Comparison of ENCODE assay signal across 31 cellular contexts in the genomic region with DNA sequence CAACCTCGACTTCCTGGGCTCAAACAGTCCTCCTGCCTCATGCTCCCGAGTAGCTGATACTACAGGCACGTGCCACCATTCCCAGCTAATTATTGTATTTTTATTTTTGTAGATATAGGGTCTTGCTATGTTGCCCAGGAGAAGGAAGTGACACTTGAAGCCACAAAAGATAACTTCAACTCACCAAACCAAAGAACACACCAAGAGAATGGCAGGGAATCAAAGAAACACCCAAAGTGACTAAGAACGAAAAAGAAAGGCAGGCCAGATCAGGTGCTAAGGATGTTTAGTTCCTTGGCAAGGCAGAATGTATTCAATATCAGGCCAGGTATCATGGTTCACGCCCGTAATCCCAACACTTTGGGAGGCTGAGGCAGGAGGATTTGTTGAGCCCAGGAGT. TPM values are rescaled to one million over a fixed set of nuclear protein-coding genes. Genes with fewer than 3 reads are reported as not detected.
DNase-seq lines count a peak whose midpoint lies in the region; ATAC-seq, FAIRE-seq and TF ChIP-seq lines count a peak whose summit lies in the region.
"Had no signal": no experiment of that assay in that cellular context is flagged by ENCODE, and none has a peak within 500 bp of the region (broad histone marks: within the 10 kb centered on the region; RNA-seq: fewer than 3 reads in every experiment).

No MANE protein-coding gene starts in this region.

- no TSS peak for BruUV-seq in K562 (replicated peaks; lab: Mats Ljungman, UMichigan)

- no peaks in the 10 kb centered on the region; a peak in 1 of 5 replicates for H3K27me3 ChIP-seq in K562 (ENCODE audit: control insufficient read depth in 2 of 2, insufficient read depth in 2 of 2, low read length in 2 of 2)
- no peaks in the 10 kb centered on the region for H3K27me3 ChIP-seq in dorsolateral prefrontal cortex
- H3K27me3 ChIP-seq: vagina had no signal

- H3K27ac Mint-ChIP-seq in activated T-cell treated with anti-CD3 and anti-CD28 coated beads, Interleukin-2, amount 50 U/mL, for 24 hours, result peak overlapping the region; percentile 13
- peak overlapping the region; percentile 69 for H3K27ac Mint-ChIP-seq in stimulated activated memory B cell treated with anti-CD40 and anti-IgM and Interleukin-4, amounts not matched to agents 10 μg/mL and 1 μg/mL and 100 μg/mL, for 72 hours
- no peak overlapping the region for H3K27ac Mint-ChIP-seq in nephron progenitor cell
- H3K27ac Mint-ChIP-seq in activated CD8-positive, alpha-beta T cell treated with anti-CD3 and anti-CD28 coated beads, Interleukin-2, amount 10 ng/mL, durations not matched to agents 7 days and 5 days, result no peak overlapping the region
- H3K27ac Mint-ChIP-seq: progenitor cell of endocrine pancreas had no signal

- 39% methylated on average over 6 of the region's 6 CpGs for WGBS in K562 (ENCODE audit: insufficient coverage, low coverage, missing lambda C conversion rate)

- TF ChIP-seq CTCF in K562 (IDR thresholded peaks at IDR 0.05 in 2 of 3, conservative IDR thresholded peaks at IDR 0.05 in 1 of 3; ENCODE audit: insufficient read depth in 2 of 3, low read depth in 1 of 3, low read length in 3 of 3) (no peak), nephron progenitor cell (IDR thresholded peaks at IDR 0.05) (no peak), dorsolateral prefrontal cortex (IDR thresholded peaks at IDR 0.05 in 54 of 56, conservative IDR thresholded peaks at IDR 0.05 in 2 of 56; ENCODE audit: low read depth in 1 of 56, partially characterized antibody in 56 of 56) (no peak)

- TF ChIP-seq POLR2A in K562 (conservative IDR thresholded peaks at IDR 0.05), result no peak

- no peak overlapping the region for H3K27ac ChIP-seq in K562 (ENCODE audit: extremely low read depth, low read depth, low read length)
- no peak overlapping the region for H3K27ac ChIP-seq in dorsolateral prefrontal cortex
- H3K27ac ChIP-seq: A549, lower lobe of right lung, thoracic aorta, vagina, VCaP had no signal

- no peaks in the 10 kb centered on the region for H3K9me1 ChIP-seq in K562 (ENCODE audit: control insufficient read depth, insufficient read depth, low read length)

- peaks cover 15 to 17% of the 10 kb centered on the region in 2 experiments; a peak in 4 of 5 replicates for H3K4me1 ChIP-seq in K562 (replicated peaks in 1 of 2; ENCODE audit: control insufficient read depth in 2 of 2, insufficient read depth in 2 of 2, low read length in 2 of 2)

- no peak overlapping the region for H3K4me3 Mint-ChIP-seq in activated T-cell treated with anti-CD3 and anti-CD28 coated beads, Interleukin-2, amount 50 U/mL, for 24 hours
- no peak overlapping the region for H3K4me3 Mint-ChIP-seq in stimulated activated memory B cell treated with anti-CD40 and anti-IgM and Interleukin-4, amounts not matched to agents 10 μg/mL and 1 μg/mL and 100 μg/mL, for 72 hours
- H3K4me3 Mint-ChIP-seq in nephron progenitor cell, result no peak overlapping the region
- no peak overlapping the region for H3K4me3 Mint-ChIP-seq in activated CD8-positive, alpha-beta T cell treated with anti-CD3 and anti-CD28 coated beads, Interleukin-2, amount 10 ng/mL, durations not matched to agents 7 days and 5 days

- no peak for ATAC-seq in K562
- no peak for ATAC-seq in stimulated activated memory B cell treated with anti-CD40 and anti-IgM and Interleukin-4, amounts not matched to agents 10 μg/mL and 1 μg/mL and 100 μg/mL, for 72 hours
- ATAC-seq in activated CD8-positive, alpha-beta T cell treated with anti-CD3 and anti-CD28 coated beads, Interleukin-2, amount 10 ng/mL, durations not matched to agents 7 days and 5 days, result no peak
- ATAC-seq: A549, HCT116, lower lobe of right lung, sciatic nerve had no signal

- H3K4me2 ChIP-seq in K562 (ENCODE audit: insufficient read depth, low read length), result no peak overlapping the region
- H3K4me2 ChIP-seq: A549 had no signal

- no peak overlapping the region for H3K9ac ChIP-seq in K562 (ENCODE audit: insufficient read depth in 1 of 2, low read depth in 2 of 2, low read length in 2 of 2)

- CTCF ChIA-PET in K562 (lab: Yijun Ruan, JAX; ENCODE audit: low intra/inter-chr PET ratio), result no interaction called here
- CTCF ChIA-PET in activated CD8-positive, alpha-beta T cell treated with anti-CD3 and anti-CD28 coated beads, Interleukin-2, amount 10 ng/mL, durations not matched to agents 7 days and 5 days (lab: Charles Lee), result interaction anchor here (1.2 to 1.7 kb wide), 2 partner anchors 9 to 19 kb away, joined by 3 to 4 read pairs; a partner anchor contains a TSS

- H4K20me1 ChIP-seq in K562 (replicated peaks; ENCODE audit: control insufficient read depth, insufficient read depth, low read length), result no peaks in the 10 kb centered on the region

- FAIRE-seq in GM19239 (lab: Jason Lieb, UNC) (peak; percentile 35), K562 (lab: Jason Lieb, UNC) (no peak)
- FAIRE-seq: A549, bronchial epithelial cell, colon, HTR-8/SVneo had no signal

- no peaks in the 10 kb centered on the region for H3K9me3 ChIP-seq in K562 (replicated peaks; ENCODE audit: control insufficient read depth, insufficient read depth, low read depth, low read length)
- H3K9me3 ChIP-seq: A549, lower lobe of right lung, thoracic aorta, vagina had no signal

- H3K27me3 Mint-ChIP-seq in activated T-cell treated with anti-CD3 and anti-CD28 coated beads, Interleukin-2, amount 50 U/mL, for 24 hours, result no peaks in the 10 kb centered on the region
- H3K27me3 Mint-ChIP-seq in stimulated activated memory B cell treated with anti-CD40 and anti-IgM and Interleukin-4, amounts not matched to agents 10 μg/mL and 1 μg/mL and 100 μg/mL, for 72 hours, result no peaks in the 10 kb centered on the region
- H3K27me3 Mint-ChIP-seq in nephron progenitor cell (ENCODE audit: low read depth, poor library complexity), result no peaks in the 10 kb centered on the region
- peaks cover 1% of the 10 kb centered on the region for H3K27me3 Mint-ChIP-seq in activated CD8-positive, alpha-beta T cell treated with anti-CD3 and anti-CD28 coated beads, Interleukin-2, amount 10 ng/mL, durations not matched to agents 7 days and 5 days (ENCODE audit: low read depth)
- H3K27me3 Mint-ChIP-seq: progenitor cell of endocrine pancreas had no signal

- intact Hi-C loops in K562 (cut with micrococcal nuclease), result no loop called here
- intact Hi-C loops in dorsolateral prefrontal cortex (cut with DNase I), result no loop called here

- no peaks in the 10 kb centered on the region for H3K9me3 Mint-ChIP-seq in activated T-cell treated with anti-CD3 and anti-CD28 coated beads, Interleukin-2, amount 50 U/mL, for 24 hours
- no peaks in the 10 kb centered on the region for H3K9me3 Mint-ChIP-seq in stimulated activated memory B cell treated with anti-CD40 and anti-IgM and Interleukin-4, amounts not matched to agents 10 μg/mL and 1 μg/mL and 100 μg/mL, for 72 hours
- peaks cover 7% of the 10 kb centered on the region for H3K9me3 Mint-ChIP-seq in nephron progenitor cell
- no peaks in the 10 kb centered on the region for H3K9me3 Mint-ChIP-seq in activated CD8-positive, alpha-beta T cell treated with anti-CD3 and anti-CD28 coated beads, Interleukin-2, amount 10 ng/mL, durations not matched to agents 7 days and 5 days (ENCODE audit: insufficient read depth)

- TF ChIP-seq RAD21 in K562 (CRISPR knock-in tag; conservative IDR thresholded peaks at IDR 0.05 in 1 of 2, IDR thresholded peaks at IDR 0.05 in 1 of 2), result no peak

- H3K4me3 ChIP-seq in K562 (no peak overlapping the region), dorsolateral prefrontal cortex (no peak overlapping the region)
- H3K4me3 ChIP-seq: A549, lower lobe of right lung, thoracic aorta, vagina had no signal

- in situ Hi-C loops in K562 (cut with MboI), result no loop called here

- POLR2A ChIA-PET in K562 (lab: Yijun Ruan, JAX), result no interaction called here
- POLR2A ChIA-PET in activated CD8-positive, alpha-beta T cell treated with anti-CD3 and anti-CD28 coated beads, Interleukin-2, amount 10 ng/mL, durations not matched to agents 7 days and 5 days (lab: Charles Lee), result interaction anchor here (1.4 kb wide), 1 partner anchor 27 kb away, joined by 4 read pairs; no protein-coding TSS in a partner anchor

- no peaks in the 10 kb centered on the region for H3K36me3 ChIP-seq in K562 (ENCODE audit: control insufficient read depth, insufficient read depth, low read length)
- H3K36me3 ChIP-seq: lower lobe of right lung, thoracic aorta, vagina had no signal

- H3K36me3 Mint-ChIP-seq in activated T-cell treated with anti-CD3 and anti-CD28 coated beads, Interleukin-2, amount 50 U/mL, for 24 hours (ENCODE audit: low read depth), result no peaks in the 10 kb centered on the region
- H3K36me3 Mint-ChIP-seq in stimulated activated memory B cell treated with anti-CD40 and anti-IgM and Interleukin-4, amounts not matched to agents 10 μg/mL and 1 μg/mL and 100 μg/mL, for 72 hours, result no peaks in the 10 kb centered on the region
- peaks cover 9% of the 10 kb centered on the region for H3K36me3 Mint-ChIP-seq in nephron progenitor cell (ENCODE audit: low read depth)
- H3K36me3 Mint-ChIP-seq in activated CD8-positive, alpha-beta T cell treated with anti-CD3 and anti-CD28 coated beads, Interleukin-2, amount 10 ng/mL, durations not matched to agents 7 days and 5 days (ENCODE audit: low read depth), result peaks cover 8% of the 10 kb centered on the region

- no peak overlapping the region for H2AFZ ChIP-seq in K562 (ENCODE audit: low read depth, low read length)

- no peak for DNase-seq in activated T-cell treated with anti-CD3 and anti-CD28 coated beads, Interleukin-2, amount 50 U/mL, for 24 hours
- DNase-seq in activated T-cell treated with anti-CD3 and anti-CD28 coated beads for 4 hours (no peak), GM19239 (ENCODE audit: insufficient read length, low spot score) (no peak), K562 (ENCODE audit: extremely low read depth in 1 of 4, low spot score in 3 of 4) (no peak), nephron progenitor cell (no peak), dorsolateral prefrontal cortex (no peak)
- no peak for DNase-seq in activated CD8-positive, alpha-beta T cell treated with anti-CD3 and anti-CD28 coated beads, Interleukin-2, amount 10 ng/mL, durations not matched to agents 7 days and 5 days
- DNase-seq: activated gamma-delta T cell; amygdala; effector memory CD4-positive, alpha-beta T cell; head of caudate nucleus; KBM-7; lower lobe of right lung; NCI-H1105 treated with DMSO at 0.1 percent for 48 hours; NCI-H2029; NCI-H524 treated with DMSO at 0.1 percent for 48 hours; NK-92 treated with Interleukin-12 subunit alpha and Interleukin-12 subunit beta, amount 100 ng/mL, for 24 hours; Right ventricle myocardium superior; stimulated activated CD4-positive, alpha-beta T cell treated with anti-CD3 and anti-CD28 coated beads, Interleukin-4, amount 100 ng/mL, for 4 hours; stimulated activated naive CD4-positive, alpha-beta T cell treated with Interleukin-2 at 50 U/mL for 16 hours had no signal

- H3K4me1 Mint-ChIP-seq in activated T-cell treated with anti-CD3 and anti-CD28 coated beads, Interleukin-2, amount 50 U/mL, for 24 hours (ENCODE audit: low read depth), result peaks cover 65% of the 10 kb centered on the region
- H3K4me1 Mint-ChIP-seq in stimulated activated memory B cell treated with anti-CD40 and anti-IgM and Interleukin-4, amounts not matched to agents 10 μg/mL and 1 μg/mL and 100 μg/mL, for 72 hours, result peaks cover 58% of the 10 kb centered on the region
- peaks cover 17% of the 10 kb centered on the region for H3K4me1 Mint-ChIP-seq in nephron progenitor cell
- peaks cover 81% of the 10 kb centered on the region for H3K4me1 Mint-ChIP-seq in activated CD8-positive, alpha-beta T cell treated with anti-CD3 and anti-CD28 coated beads, Interleukin-2, amount 10 ng/mL, durations not matched to agents 7 days and 5 days (ENCODE audit: low read depth)

- no peaks in the 10 kb centered on the region for H3K79me2 ChIP-seq in K562 (ENCODE audit: control insufficient read depth, insufficient read depth, low read length)

- TF ChIP-seq EP300 in K562 (IDR thresholded peaks at IDR 0.05; ENCODE audit: low read length), result no peak

RNA-seq across cellular contexts. Expression of a gene that starts 10.1 kb away (rescaled TPM):
- 112 and 252 TPM in 2 replicates for total RNA-seq in K562 (2011; cell fraction: chromatin; rRNA removed; ENCODE audit: low replicate concordance)
- 110 and 123 TPM in 2 replicates for total RNA-seq in K562 (2011; cell fraction: nucleolus; rRNA removed)
- total RNA-seq in K562 (2011; cell fraction: nucleoplasm; rRNA removed), result 98.7 and 108 TPM in 2 replicates
- total RNA-seq in K562 (2014; rRNA removed), result 6.4 and 9.2 TPM in 2 replicates
- 5.5 and 6.1 TPM in 2 replicates for total RNA-seq in K562 (2014; rRNA removed; fragmentation: Illumina TruSeq; extraction: Trizol)
- total RNA-seq in K562 (2015; rRNA removed; fragmentation: Illumina TruSeq; extraction: Trizol), result 7.4 and 7.8 TPM in 2 replicates
- 23.8 and 27.2 TPM in 2 replicates for total RNA-seq in K562 (2021)
- polyA plus RNA-seq in K562 (2011; rRNA removed), result 12.8 and 18.9 TPM in 2 replicates
- 8.0 and 10.3 TPM in 2 replicates for polyA plus RNA-seq in K562 (2011; cell fraction: cytosol; rRNA removed)
- polyA plus RNA-seq in K562 (2011; cell fraction: nucleus; rRNA removed), result 137 and 160 TPM in 2 replicates
- 20.9 and 33.9 TPM in 2 replicates for polyA plus RNA-seq in K562 (2012)
- 16.2 and 17.0 TPM in 2 replicates for polyA plus RNA-seq in K562 (2014; fragmentation: Illumina TruSeq; extraction: Trizol)
- 1 to 10 TPM in 1 of 2 experiments, under 1 TPM in 1; 0.80 to 1.1 TPM for polyA plus RNA-seq in K562 (2014; fragmentation: Nextera tagmentation; extraction: Ambion mirVana)
- 19.2 and 19.3 TPM in 2 replicates for polyA plus RNA-seq in K562 (2014; rRNA removed)
- polyA minus RNA-seq in K562 (2011; rRNA and poly(A)+ RNA removed), result 7.8 and 12.1 TPM in 2 replicates
- polyA minus RNA-seq in K562 (2011; cell fraction: cytosol; rRNA and poly(A)+ RNA removed), result 17.9 and 21.8 TPM in 2 replicates
- polyA minus RNA-seq in K562 (2011; cell fraction: nucleus; rRNA and poly(A)+ RNA removed), result 30.6 and 40.4 TPM in 2 replicates
- total RNA-seq in dorsolateral prefrontal cortex, result 100 to 1,000 TPM in 13 of 120 experiments, 10 to 100 TPM in 107; 45.9 to 150 (median 76.0) TPM
- total RNA-seq in activated CD8-positive, alpha-beta T cell treated with anti-CD3 and anti-CD28 coated beads, Interleukin-2, amount 10 ng/mL, durations not matched to agents 7 days and 5 days, result 10 to 100 TPM; 13.7 to 16.1 TPM

RNA-seq across cellular contexts. Expression of a gene that starts 25.6 kb away (rescaled TPM):
- 9.9 and 32.6 TPM in 2 replicates for total RNA-seq in K562 (2011; cell fraction: chromatin; rRNA removed; ENCODE audit: low replicate concordance)
- total RNA-seq in K562 (2011; cell fraction: nucleolus; rRNA removed), result 18.9 and 25.0 TPM in 2 replicates
- 17.7 and 18.0 TPM in 2 replicates for total RNA-seq in K562 (2011; cell fraction: nucleoplasm; rRNA removed)
- total RNA-seq in K562 (2014; rRNA removed), result 40.4 and 52.0 TPM in 2 replicates
- total RNA-seq in K562 (2014; rRNA removed; fragmentation: Illumina TruSeq; extraction: Trizol), result 12.7 and 15.6 TPM in 2 replicates
- 34.3 and 36.7 TPM in 2 replicates for total RNA-seq in K562 (2015; rRNA removed; fragmentation: Illumina TruSeq; extraction: Trizol)
- total RNA-seq in K562 (2021), result 34.9 and 38.9 TPM in 2 replicates
- polyA plus RNA-seq in K562 (2011; rRNA removed), result 17.6 and 17.9 TPM in 2 replicates
- 23.1 and 48.6 TPM in 2 replicates for polyA plus RNA-seq in K562 (2011; cell fraction: cytosol; rRNA removed)
- 10.9 and 15.7 TPM in 2 replicates for polyA plus RNA-seq in K562 (2011; cell fraction: nucleus; rRNA removed)
- polyA plus RNA-seq in K562 (2012), result 23.0 and 27.5 TPM in 2 replicates
- polyA plus RNA-seq in K562 (2014; fragmentation: Illumina TruSeq; extraction: Trizol), result 18.0 and 27.7 TPM in 2 replicates
- polyA plus RNA-seq in K562 (2014; fragmentation: Nextera tagmentation; extraction: Ambion mirVana), result 1 to 10 TPM; 2.8 to 3.5 TPM
- polyA plus RNA-seq in K562 (2014; rRNA removed), result 26.4 and 35.0 TPM in 2 replicates
- polyA minus RNA-seq in K562 (2011; rRNA and poly(A)+ RNA removed), result 10.0 and 13.0 TPM in 2 replicates
- polyA minus RNA-seq in K562 (2011; cell fraction: cytosol; rRNA and poly(A)+ RNA removed), result 12.1 and 15.7 TPM in 2 replicates
- polyA minus RNA-seq in K562 (2011; cell fraction: nucleus; rRNA and poly(A)+ RNA removed), result 11.0 and 11.4 TPM in 2 replicates
- 10 to 100 TPM; 12.4 to 35.1 (median 24.5) TPM for total RNA-seq in dorsolateral prefrontal cortex
- 10 to 100 TPM; 21.0 to 22.6 TPM for total RNA-seq in activated CD8-positive, alpha-beta T cell treated with anti-CD3 and anti-CD28 coated beads, Interleukin-2, amount 10 ng/mL, durations not matched to agents 7 days and 5 days

RNA-seq across cellular contexts. Expression of a gene that starts 25.9 kb away (rescaled TPM):
- total RNA-seq in K562 (2011; cell fraction: chromatin; rRNA removed; ENCODE audit: low replicate concordance), result 60.9 and 181 TPM in 2 replicates
- total RNA-seq in K562 (2011; cell fraction: nucleolus; rRNA removed), result 87.0 and 87.2 TPM in 2 replicates
- total RNA-seq in K562 (2011; cell fraction: nucleoplasm; rRNA removed), result 56.8 and 61.4 TPM in 2 replicates
- total RNA-seq in K562 (2014; rRNA removed) (100 and 135 TPM in 2 replicates), K562 (2014; rRNA removed; fragmentation: Illumina TruSeq; extraction: Trizol) (23.9 and 25.8 TPM in 2 replicates), K562 (2015; rRNA removed; fragmentation: Illumina TruSeq; extraction: Trizol) (48.5 and 51.4 TPM in 2 replicates), K562 (2021) (128 and 132 TPM in 2 replicates), dorsolateral prefrontal cortex (10 to 100 TPM; 20.8 to 54.8 (median 35.0) TPM)
- polyA plus RNA-seq in K562 (2011; rRNA removed) (56.6 and 80.5 TPM in 2 replicates), K562 (2014; fragmentation: Illumina TruSeq; extraction: Trizol) (44.4 and 77.7 TPM in 2 replicates), K562 (2014; fragmentation: Nextera tagmentation; extraction: Ambion mirVana) (1 to 10 TPM; 1.4 to 3.1 TPM), K562 (2014; rRNA removed) (74.4 and 107 TPM in 2 replicates)
- polyA plus RNA-seq in K562 (2011; cell fraction: cytosol; rRNA removed), result 71.0 and 78.8 TPM in 2 replicates
- polyA plus RNA-seq in K562 (2011; cell fraction: nucleus; rRNA removed), result 76.8 and 95.6 TPM in 2 replicates
- polyA plus RNA-seq in K562 (2012), result 48.8 and 67.9 TPM in 2 replicates
- 47.0 and 50.2 TPM in 2 replicates for polyA minus RNA-seq in K562 (2011; rRNA and poly(A)+ RNA removed)
- polyA minus RNA-seq in K562 (2011; cell fraction: cytosol; rRNA and poly(A)+ RNA removed), result 52.1 and 64.3 TPM in 2 replicates
- 31.1 and 49.1 TPM in 2 replicates for polyA minus RNA-seq in K562 (2011; cell fraction: nucleus; rRNA and poly(A)+ RNA removed)
- 10 to 100 TPM; 79.4 to 82.0 TPM for total RNA-seq in activated CD8-positive, alpha-beta T cell treated with anti-CD3 and anti-CD28 coated beads, Interleukin-2, amount 10 ng/mL, durations not matched to agents 7 days and 5 days

Comparison
In these comparisons a context has a peak if more than half of its experiments do, and no peak if none do; other contexts are left out.
1. H3K27ac Mint-ChIP-seq: peak in activated T-cell treated with anti-CD3 and anti-CD28 coated beads, Interleukin-2, amount 50 U/mL, for 24 hours (single experiment) and stimulated activated memory B cell treated with anti-CD40 and anti-IgM and Interleukin-4, amounts not matched to agents 10 μg/mL and 1 μg/mL and 100 μg/mL, for 72 hours (single experiment); none in nephron progenitor cell (single experiment) and activated CD8-positive, alpha-beta T cell treated with anti-CD3 and anti-CD28 coated beads, Interleukin-2, amount 10 ng/mL, durations not matched to agents 7 days and 5 days (single experiment).